In the genomic region with DNA sequence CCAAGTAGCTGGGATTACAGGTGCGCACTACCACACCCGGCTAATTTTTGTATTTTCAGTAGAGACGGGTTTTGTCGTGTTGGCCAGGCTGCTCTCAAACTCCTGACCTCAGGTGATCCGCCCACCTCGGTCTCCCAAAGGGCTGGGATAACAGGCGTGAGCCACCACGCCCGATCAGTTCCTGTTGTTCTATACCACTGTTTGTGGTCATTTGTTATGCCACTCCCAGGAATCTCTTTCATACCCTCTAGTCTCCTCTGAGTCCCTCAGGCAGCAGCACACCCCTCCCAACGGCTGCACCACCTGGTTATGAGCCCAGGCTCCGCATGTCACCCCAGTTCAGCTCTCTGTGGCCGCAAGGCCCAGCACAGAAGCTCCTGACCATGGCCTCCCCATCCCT, we compare ENCODE assay signal across 17 cellular contexts. TPM values are rescaled to one million over a fixed set of nuclear protein-coding genes. Genes with fewer than 3 reads are reported as not detected.
DNase-seq lines count a peak whose midpoint lies in the region; ATAC-seq and TF ChIP-seq lines count a peak whose summit lies in the region.
"Had no signal": no experiment of that assay in that cellular context is flagged by ENCODE, and none has a peak within 500 bp of the region (broad histone marks: within the 10 kb centered on the region; RNA-seq: fewer than 3 reads in every experiment).

No MANE protein-coding gene starts in this region.

- no peaks in the 10 kb centered on the region for H3K27me3 ChIP-seq in right cardiac atrium (ENCODE audit: control insufficient read depth, insufficient read depth)

- H3K9me3 Mint-ChIP-seq in nephron progenitor cell = peaks cover 4% of the 10 kb centered on the region
- H3K9me3 Mint-ChIP-seq: CD4-positive, alpha-beta T cell had no signal

- no peak overlapping the region for H3K4me3 Mint-ChIP-seq in nephron progenitor cell
- H3K4me3 Mint-ChIP-seq: CD4-positive, alpha-beta T cell had no signal

- H3K27ac ChIP-seq in right cardiac atrium (ENCODE audit: low read length) = no peak overlapping the region
- H3K27ac ChIP-seq: 22Rv1, A549, C4-2B, GM23248 had no signal

- H3K4me3 ChIP-seq in right cardiac atrium (ENCODE audit: low read length) = no peak overlapping the region
- H3K4me3 ChIP-seq: A549, GM23248 had no signal

- intact Hi-C loops in cardiac septum (cut with DNase I) (no loop called here), right cardiac atrium (cut with DNase I) (no loop called here), sciatic nerve (cut with DNase I) (no loop called here)

- WGBS in right cardiac atrium = 93% methylated on average over 12 of the region's 12 CpGs

- no peak for TF ChIP-seq CTCF in nephron progenitor cell (IDR thresholded peaks at IDR 0.05)
- TF ChIP-seq CTCF in omental fat pad (IDR thresholded peaks at IDR 0.05) = no peak

- DNase-seq in cardiac septum (ENCODE audit: low spot score) = peak; percentile 51
- no peak for DNase-seq in right cardiac atrium
- DNase-seq in nephron progenitor cell = no peak
- DNase-seq in sciatic nerve (ENCODE audit: low spot score) = peak; percentile 13
- no peak for DNase-seq in DMS153 (lab: John Stamatoyannopoulos, UW)
- DNase-seq in omental fat pad (ENCODE audit: low spot score) = no peak
- no peak for DNase-seq in superior temporal gyrus (ENCODE audit: extremely low spot score)
- DNase-seq: AML-193; Caco-2; CD4-positive, alpha-beta T cell; DMS79; GDM1; GM23248; HCEC 1CT had no signal

- ATAC-seq in right cardiac atrium = no peak
- ATAC-seq in sciatic nerve = no peak
- no peak for ATAC-seq in omental fat pad (ENCODE audit: low FRiP score)
- ATAC-seq: A549 had no signal

- H3K4me1 Mint-ChIP-seq in nephron progenitor cell = no peaks in the 10 kb centered on the region

- no peaks in the 10 kb centered on the region for H3K9me3 ChIP-seq in right cardiac atrium (ENCODE audit: control insufficient read depth, low read length)
- H3K9me3 ChIP-seq: A549, Caco-2 had no signal

- peaks cover 15% of the 10 kb centered on the region for H3K27me3 Mint-ChIP-seq in nephron progenitor cell (ENCODE audit: low read depth, poor library complexity)
- H3K27me3 Mint-ChIP-seq: CD4-positive, alpha-beta T cell had no signal

- H3K4me1 ChIP-seq in right cardiac atrium (ENCODE audit: control insufficient read depth, insufficient read depth, low read length) = no peaks in the 10 kb centered on the region

- peak overlapping the region; percentile 30 for H3K27ac Mint-ChIP-seq in nephron progenitor cell
- H3K27ac Mint-ChIP-seq: CD4-positive, alpha-beta T cell had no signal

- H3K36me3 Mint-ChIP-seq in nephron progenitor cell (ENCODE audit: low read depth) = no peaks in the 10 kb centered on the region

RNA-seq across cellular contexts. Expression of a gene that starts 17.5 kb away (rescaled TPM):
- total RNA-seq in cardiac septum = 327 TPM
- 100 to 1,000 TPM; 230 to 368 (median 290) TPM for total RNA-seq in right cardiac atrium
- polyA plus RNA-seq in right cardiac atrium = 387 TPM
- 317 TPM for total RNA-seq in sciatic nerve
- 100 to 1,000 TPM; 206 to 412 (median 295) TPM for total RNA-seq in omental fat pad

Comparison
In these comparisons a context has a peak if more than half of its experiments do, and no peak if none do; other contexts are left out.
1. DNase-seq: peak in cardiac septum (single experiment) and sciatic nerve (single experiment); none in right cardiac atrium (0 of 3), nephron progenitor cell (single experiment), DMS153 (single experiment), omental fat pad (single experiment) and superior temporal gyrus (single experiment).